In the genomic region with DNA sequence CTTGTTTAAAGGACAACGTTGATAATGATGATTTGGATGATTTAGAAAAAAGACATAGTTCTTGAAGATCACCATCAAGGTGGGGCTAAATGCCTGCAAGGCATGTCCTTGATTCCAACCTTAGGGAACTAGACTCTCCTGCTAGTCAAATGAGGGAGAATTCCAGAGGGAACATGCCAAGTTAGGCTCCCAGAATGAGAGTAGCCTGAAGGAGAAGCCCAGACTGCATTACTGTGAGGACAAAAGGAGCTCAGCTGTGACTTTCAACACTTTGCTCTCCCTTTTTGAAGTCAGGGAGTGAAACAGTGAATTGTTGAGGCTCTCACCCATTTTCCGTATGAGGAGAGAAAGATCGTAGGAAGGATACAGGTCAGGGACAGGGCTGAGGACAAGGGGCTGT, we compare ENCODE assay signal across 1 cellular context.
TF ChIP-seq lines count a peak whose summit lies in the region.

No MANE protein-coding gene starts in this region.

TF ChIP-seq in IMR-90, 13 proteins besides CTCF, POLR2A, EP300 and RAD21:
- no peak for TF ChIP-seq BHLHE40 (IDR thresholded peaks at IDR 0.05; ENCODE audit: low read depth, low read length)
- no peak for TF ChIP-seq FOS (IDR thresholded peaks at IDR 0.05; ENCODE audit: low read depth, low read length)
- TF ChIP-seq, protein P1, sequence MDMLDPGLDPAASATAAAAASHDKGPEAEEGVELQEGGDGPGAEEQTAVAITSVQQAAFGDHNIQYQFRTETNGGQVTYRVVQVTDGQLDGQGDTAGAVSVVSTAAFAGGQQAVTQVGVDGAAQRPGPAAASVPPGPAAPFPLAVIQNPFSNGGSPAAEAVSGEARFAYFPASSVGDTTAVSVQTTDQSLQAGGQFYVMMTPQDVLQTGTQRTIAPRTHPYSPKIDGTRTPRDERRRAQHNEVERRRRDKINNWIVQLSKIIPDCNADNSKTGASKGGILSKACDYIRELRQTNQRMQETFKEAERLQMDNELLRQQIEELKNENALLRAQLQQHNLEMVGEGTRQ (IDR thresholded peaks at IDR 0.05; ENCODE audit: low read depth, low read length): no peak
- TF ChIP-seq RFX5 (IDR thresholded peaks at IDR 0.05; ENCODE audit: low read depth, low read length): no peak
- TF ChIP-seq MXI1 (IDR thresholded peaks at IDR 0.05; ENCODE audit: borderline replicate concordance, low read depth, low read length): no peak
- TF ChIP-seq MAZ (IDR thresholded peaks at IDR 0.05; ENCODE audit: borderline replicate concordance, low read depth, low read length): no peak
- TF ChIP-seq, protein P2, sequence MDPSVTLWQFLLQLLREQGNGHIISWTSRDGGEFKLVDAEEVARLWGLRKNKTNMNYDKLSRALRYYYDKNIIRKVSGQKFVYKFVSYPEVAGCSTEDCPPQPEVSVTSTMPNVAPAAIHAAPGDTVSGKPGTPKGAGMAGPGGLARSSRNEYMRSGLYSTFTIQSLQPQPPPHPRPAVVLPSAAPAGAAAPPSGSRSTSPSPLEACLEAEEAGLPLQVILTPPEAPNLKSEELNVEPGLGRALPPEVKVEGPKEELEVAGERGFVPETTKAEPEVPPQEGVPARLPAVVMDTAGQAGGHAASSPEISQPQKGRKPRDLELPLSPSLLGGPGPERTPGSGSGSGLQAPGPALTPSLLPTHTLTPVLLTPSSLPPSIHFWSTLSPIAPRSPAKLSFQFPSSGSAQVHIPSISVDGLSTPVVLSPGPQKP (IDR thresholded peaks at IDR 0.05; ENCODE audit: borderline replicate concordance, low read depth, low read length): no peak
- no peak for TF ChIP-seq MAFK (IDR thresholded peaks at IDR 0.05; ENCODE audit: low read depth, low read length)
- TF ChIP-seq SMC3 (IDR thresholded peaks at IDR 0.05; ENCODE audit: low read depth, low read length): no peak
- TF ChIP-seq CEBPB (IDR thresholded peaks at IDR 0.05; ENCODE audit: low read depth, low read length): no peak
- no peak for TF ChIP-seq NFE2L2 (IDR thresholded peaks at IDR 0.05; ENCODE audit: low read depth, low read length)
- no peak for TF ChIP-seq RCOR1 (IDR thresholded peaks at IDR 0.05; ENCODE audit: insufficient replicate concordance, low read length)
- TF ChIP-seq CHD1 (IDR thresholded peaks at IDR 0.05; ENCODE audit: low read depth, low read length): no peak
